1 cellular context compared by ENCODE assay signal in genomic region chr12:1457901-1458300, GRCh38.
A peak's percentile ranks its signal among the peaks of the same experiment; 100 is the strongest.
TF ChIP-seq lines count a peak whose summit lies in the region.

No MANE protein-coding gene starts in this region.

TF ChIP-seq in SK-N-SH, 30 proteins besides CTCF, POLR2A, EP300 and RAD21 (continued from another document):
- TF ChIP-seq TEAD4 (IDR thresholded peaks at IDR 0.05; ENCODE audit: borderline replicate concordance, insufficient read depth) (peak; percentile 84), ZBTB33 (IDR thresholded peaks at IDR 0.05; ENCODE audit: borderline replicate concordance, low read depth) (0 out of 2 replicates have a peak, but pooled peaks have one; percentile 18), GATA2 (CRISPR knock-in tag; IDR thresholded peaks at IDR 0.05) (no peak), FOXM1 (IDR thresholded peaks at IDR 0.05; ENCODE audit: low read depth) (no peak), MAX (IDR thresholded peaks at IDR 0.05; ENCODE audit: low read depth) (peak; percentile 91), MEF2A (IDR thresholded peaks at IDR 0.05; ENCODE audit: borderline replicate concordance, low read depth) (no peak), USF1 (IDR thresholded peaks at IDR 0.05; ENCODE audit: borderline replicate concordance, low read depth) (no peak), ELF1 (IDR thresholded peaks at IDR 0.05) (no peak), YY1 (IDR thresholded peaks at IDR 0.05; ENCODE audit: low read depth) (0 out of 2 replicates have a peak, but pooled peaks have one; percentile 32), RFX5 (IDR thresholded peaks at IDR 0.05; ENCODE audit: low read length) (no peak), RXRA (IDR thresholded peaks at IDR 0.05; ENCODE audit: borderline replicate concordance, low read depth) (peak; percentile 61; the same call in 1 of the 2 replicates), SMC3 (IDR thresholded peaks at IDR 0.05; ENCODE audit: low read depth, low read length) (no peak), JUND (IDR thresholded peaks at IDR 0.05) (peak; percentile 71), FOSL2 (IDR thresholded peaks at IDR 0.05; ENCODE audit: borderline replicate concordance, low read depth) (peak; percentile 77), CHD2 (IDR thresholded peaks at IDR 0.05; ENCODE audit: low read length, partially characterized antibody) (no peak), REST (IDR thresholded peaks at IDR 0.05; ENCODE audit: low read depth, low read length) (no peak)
TF ChIP-seq in SK-N-SH: peak in this region for 10.
